In genomic region chr6:138485586-138486248, GRCh38 we compare ENCODE assay signal across 15 cellular contexts. TPM values are rescaled to one million over a fixed set of nuclear protein-coding genes. Genes with fewer than 3 reads are reported as not detected.
DNase-seq lines count a peak whose midpoint lies in the region; ATAC-seq and TF ChIP-seq lines count a peak whose summit lies in the region.
"Had no signal": no experiment of that assay in that cellular context is flagged by ENCODE, and none has a peak within 500 bp of the region (broad histone marks: within the 10 kb centered on the region; RNA-seq: fewer than 3 reads in every experiment).

No MANE protein-coding gene starts in this region.

- peaks cover 2% of the 10 kb centered on the region for H3K36me3 Mint-ChIP-seq in chondrocyte (ENCODE audit: low read depth)
- H3K36me3 Mint-ChIP-seq: natural killer cell had no signal

- 81% methylated on average over 13 of the region's 13 CpGs for WGBS in liver
- 55 to 85% methylated on average over 13 of the region's 13 CpGs for WGBS in sigmoid colon, 2 donors

- intact Hi-C loops in sigmoid colon (cut with DNase I): no loop called here

- H3K9ac ChIP-seq in liver (ENCODE audit: low read depth in 1 of 2, low read length in 2 of 2): no peak overlapping the region

- H3K27me3 ChIP-seq in liver (ENCODE audit: control insufficient read depth in 4 of 4, insufficient read depth in 4 of 4, low read length in 3 of 4) (no peaks in the 10 kb centered on the region), sigmoid colon (no peaks in the 10 kb centered on the region)
- H3K27me3 ChIP-seq: tibial artery had no signal

- H3K4me3 Mint-ChIP-seq in chondrocyte (ENCODE audit: unreplicated experiment): peak overlapping the region; percentile 37
- H3K4me3 Mint-ChIP-seq: activated B cell treated with CpG ODN at 0.5 μM for 24 hours; activated naive CD8-positive, alpha-beta T cell; natural killer cell had no signal

- peaks cover 2 to 36% (median 19%) of the 10 kb centered on the region in 4 donors for H3K4me1 ChIP-seq in liver (ENCODE audit: control insufficient read depth in 4 of 4, insufficient read depth in 4 of 4, low read length in 3 of 4)
- peaks cover 0 to 15% (median 13%) of the 10 kb centered on the region in 4 donors for H3K4me1 ChIP-seq in sigmoid colon
- H3K4me1 ChIP-seq: tibial artery had no signal

- no peak for TF ChIP-seq POLR2A in sigmoid colon (IDR thresholded peaks at IDR 0.05)

- no peak overlapping the region for H3K4me3 ChIP-seq in liver (ENCODE audit: low read depth in 1 of 3, low read length in 3 of 3)
- no peak overlapping the region for H3K4me3 ChIP-seq in sigmoid colon
- H3K4me3 ChIP-seq: tibial artery had no signal

- H3K27ac Mint-ChIP-seq in chondrocyte (ENCODE audit: unreplicated experiment): peak overlapping the region; percentile 3
- H3K27ac Mint-ChIP-seq: activated B cell treated with CpG ODN at 0.5 μM for 24 hours; activated naive CD8-positive, alpha-beta T cell; natural killer cell had no signal

- DNase-seq in NCI-H1092 treated with DMSO at 0.1 percent for 48 hours (lab: John Stamatoyannopoulos, UW) (peak; percentile 9), NCI-H1092 (lab: John Stamatoyannopoulos, UW) (no peak), chondrocyte (ENCODE audit: low spot score) (no peak), sigmoid colon (no peak)
- DNase-seq in effector CD8-positive, alpha-beta T cell (lab: John Stamatoyannopoulos, UW): no peak
- DNase-seq in activated naive CD4-positive, alpha-beta T cell treated with anti-CD3 and anti-CD28 coated beads, Interleukin-2, amount 50 U/mL, for 16 hours: no peak
- DNase-seq: activated B cell treated with CpG ODN at 0.5 μM for 24 hours; activated CD8-positive, alpha-beta memory T cell treated with anti-CD3 and anti-CD28 coated beads, Interleukin-2, amount 50 U/mL, for 48 hours; cerebellar nuclear complex; natural killer cell; tibial artery had no signal

- peaks cover 28% of the 10 kb centered on the region for H3K4me1 Mint-ChIP-seq in chondrocyte (ENCODE audit: low read depth)
- H3K4me1 Mint-ChIP-seq: activated B cell treated with CpG ODN at 0.5 μM for 24 hours, natural killer cell had no signal

- no peak for TF ChIP-seq EP300 in sigmoid colon (IDR thresholded peaks at IDR 0.05)

- no peak for TF ChIP-seq RAD21 in liver (IDR thresholded peaks at IDR 0.05)

- H3K36me3 ChIP-seq in liver (ENCODE audit: control insufficient read depth in 4 of 4, insufficient read depth in 3 of 4, low read depth in 1 of 4, low read length in 3 of 4) (peaks cover 0 to 5% (median 4%) of the 10 kb centered on the region in 4 donors), sigmoid colon (no peaks in the 10 kb centered on the region)
- H3K36me3 ChIP-seq: tibial artery had no signal

- H3K27me3 Mint-ChIP-seq in chondrocyte (ENCODE audit: low read depth): no peaks in the 10 kb centered on the region
- H3K27me3 Mint-ChIP-seq: activated naive CD8-positive, alpha-beta T cell had no signal

- no peaks in the 10 kb centered on the region for H3K9me3 ChIP-seq in liver (ENCODE audit: control insufficient read depth in 4 of 4, low read length in 3 of 4)
- no peaks in the 10 kb centered on the region for H3K9me3 ChIP-seq in sigmoid colon
- H3K9me3 ChIP-seq: tibial artery had no signal

- TF ChIP-seq CTCF in chondrocyte (IDR thresholded peaks at IDR 0.05) (no peak), liver (IDR thresholded peaks at IDR 0.05; ENCODE audit: low read depth, low read length, missing input control) (no peak), sigmoid colon (IDR thresholded peaks at IDR 0.05) (no peak)

- no peak overlapping the region for H3K27ac ChIP-seq in liver (ENCODE audit: low read depth in 1 of 2, low read length in 2 of 2)
- H3K27ac ChIP-seq in sigmoid colon: peak overlapping the region in 3 of 4 donors; percentile 17 to 69 (median 40)
- H3K27ac ChIP-seq: 22Rv1, tibial artery had no signal

- no peaks in the 10 kb centered on the region for H3K9me3 Mint-ChIP-seq in chondrocyte (ENCODE audit: low read depth)
- H3K9me3 Mint-ChIP-seq: activated B cell treated with CpG ODN at 0.5 μM for 24 hours, natural killer cell had no signal

- no peak for ATAC-seq in GM18861 (IDR thresholded peaks at IDR 0.05; ENCODE audit: unreplicated experiment)
- ATAC-seq: natural killer cell had no signal

TF ChIP-seq in liver, 16 proteins besides CTCF, POLR2A, EP300 and RAD21:
- TF ChIP-seq HNF4A (conservative IDR thresholded peaks at IDR 0.05) (no peak), RXRA (IDR thresholded peaks at IDR 0.05) (no peak), HNF4G (IDR thresholded peaks at IDR 0.05) (no peak), REST (IDR thresholded peaks at IDR 0.05) (no peak), TAF1 (conservative IDR thresholded peaks at IDR 0.05) (no peak), NR2F2 (IDR thresholded peaks at IDR 0.05) (peak; percentile 96), MAX (IDR thresholded peaks at IDR 0.05) (no peak)

RNA-seq across cellular contexts. Expression of gene NHSL1, which starts 13.6 kb away (rescaled TPM):
- total RNA-seq in chondrocyte: 17.2 to 23.7 TPM (median 23.4 TPM) in 3 replicates
- total RNA-seq in liver: 10 to 100 TPM; 10.9 to 33.0 TPM
- 10 to 100 TPM in 1 of 2 donors, 1 to 10 TPM in 1; 6.6 to 30.4 TPM for polyA plus RNA-seq in liver
- 1 to 10 TPM; 6.5 to 8.6 (median 7.0) TPM for total RNA-seq in sigmoid colon
- 10 to 100 TPM; 13.2 to 17.5 (median 16.9) TPM for polyA plus RNA-seq in sigmoid colon

Comparison
In these comparisons a context has a peak if more than half of its experiments do, and no peak if none do; other contexts are left out.
1. H3K27ac ChIP-seq: peak in sigmoid colon (3 of 4); none in liver (0 of 2).